17 cellular contexts compared by ENCODE assay signal in the genomic region with DNA sequence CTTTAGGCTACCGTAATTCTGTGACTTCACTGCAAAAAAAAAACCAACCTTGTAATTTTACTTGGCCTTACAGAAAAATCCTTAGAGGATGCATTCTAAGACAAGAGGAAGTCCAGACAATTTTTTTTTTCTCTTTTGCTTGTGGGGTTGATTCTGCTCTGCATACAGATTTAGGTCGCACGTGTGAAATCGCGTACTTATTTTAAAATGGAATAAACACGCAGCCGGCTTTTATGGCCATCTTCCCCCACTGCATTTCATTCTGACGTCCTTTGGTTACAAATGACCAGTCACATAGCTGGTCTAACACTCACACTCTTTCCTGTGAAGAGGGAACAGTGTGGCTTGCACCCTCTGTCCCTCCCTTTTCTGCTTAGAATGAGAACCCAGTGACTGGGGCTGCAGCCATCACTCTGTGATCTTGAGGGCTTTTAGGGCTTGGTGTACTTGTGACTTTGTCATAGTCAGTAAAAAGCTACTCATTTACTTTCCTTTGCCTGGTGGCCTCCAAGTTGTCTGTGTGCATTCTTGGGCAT.
A peak's percentile ranks its signal among the peaks of the same experiment; 100 is the strongest.
DNase-seq lines count a peak whose midpoint lies in the region; ATAC-seq and TF ChIP-seq lines count a peak whose summit lies in the region.
"Had no signal": no experiment of that assay in that cellular context is flagged by ENCODE, and none has a peak within 500 bp of the region (broad histone marks: within the 10 kb centered on the region; RNA-seq: fewer than 3 reads in every experiment).

No MANE protein-coding gene starts in this region.

- H3K4me1 ChIP-seq in CD8-positive, alpha-beta T cell (ENCODE audit: insufficient read depth, low read length) = peaks cover 49% of the 10 kb centered on the region
- H3K4me1 ChIP-seq: adrenal gland, BE2C, breast epithelium had no signal

- intact Hi-C loops in activated CD4-positive, alpha-beta T cell treated with anti-CD3 and anti-CD28 coated beads for 36 hours (cut with DNase I, micrococcal nuclease) = loop anchor here (2.0 to 5.0 kb wide), 2 partner anchors 40 to 348 kb away; no protein-coding TSS in a partner anchor
- intact Hi-C loops in CD8-positive, alpha-beta T cell (cut with DNase I, micrococcal nuclease) = no loop called here
- intact Hi-C loops in activated CD8-positive, alpha-beta T cell treated with anti-CD3 and anti-CD28 coated beads for 36 hours (cut with micrococcal nuclease) = no loop called here
- intact Hi-C loops in natural killer cell (cut with micrococcal nuclease) = loop anchor here (1.0 to 5.0 kb wide), 4 partner anchors 12 to 125 kb away; no protein-coding TSS in a partner anchor

- peaks cover 14% of the 10 kb centered on the region for H3K36me3 Mint-ChIP-seq in activated CD4-positive, alpha-beta T cell treated with anti-CD3 and anti-CD28 coated beads for 36 hours (ENCODE audit: low read depth)
- peaks cover 4% of the 10 kb centered on the region for H3K36me3 Mint-ChIP-seq in CD8-positive, alpha-beta T cell
- H3K36me3 Mint-ChIP-seq in activated CD8-positive, alpha-beta T cell treated with anti-CD3 and anti-CD28 coated beads for 36 hours (ENCODE audit: low read depth) = peaks cover 33% of the 10 kb centered on the region
- peaks cover 6% of the 10 kb centered on the region for H3K36me3 Mint-ChIP-seq in natural killer cell
- no peaks in the 10 kb centered on the region for H3K36me3 Mint-ChIP-seq in stimulated activated memory B cell treated with anti-CD40 and anti-IgM and Interleukin-4, amounts not matched to agents 10 μg/mL and 1 μg/mL and 100 μg/mL, for 72 hours

- H3K27ac Mint-ChIP-seq in activated CD4-positive, alpha-beta T cell treated with anti-CD3 and anti-CD28 coated beads for 36 hours = peak overlapping the region; percentile 86
- H3K27ac Mint-ChIP-seq in CD8-positive, alpha-beta T cell = peak overlapping the region; percentile 80
- H3K27ac Mint-ChIP-seq in activated CD8-positive, alpha-beta T cell treated with anti-CD3 and anti-CD28 coated beads for 36 hours = peak overlapping the region; percentile 94
- peak overlapping the region; percentile 94 to 95 for H3K27ac Mint-ChIP-seq in natural killer cell
- H3K27ac Mint-ChIP-seq in stimulated activated memory B cell treated with anti-CD40 and anti-IgM and Interleukin-4, amounts not matched to agents 10 μg/mL and 1 μg/mL and 100 μg/mL, for 72 hours = no peak overlapping the region

- H3K4me1 Mint-ChIP-seq in activated CD4-positive, alpha-beta T cell treated with anti-CD3 and anti-CD28 coated beads for 36 hours = peaks cover 85% of the 10 kb centered on the region
- H3K4me1 Mint-ChIP-seq in CD8-positive, alpha-beta T cell (ENCODE audit: low read depth) = peaks cover 77% of the 10 kb centered on the region
- H3K4me1 Mint-ChIP-seq in activated CD8-positive, alpha-beta T cell treated with anti-CD3 and anti-CD28 coated beads for 36 hours (ENCODE audit: low read depth) = peaks cover 81% of the 10 kb centered on the region
- peaks cover 86 to 92% of the 10 kb centered on the region in 2 donors for H3K4me1 Mint-ChIP-seq in natural killer cell
- peaks cover 18% of the 10 kb centered on the region for H3K4me1 Mint-ChIP-seq in stimulated activated memory B cell treated with anti-CD40 and anti-IgM and Interleukin-4, amounts not matched to agents 10 μg/mL and 1 μg/mL and 100 μg/mL, for 72 hours

- CTCF ChIA-PET in activated CD4-positive, alpha-beta T cell treated with anti-CD3 and anti-CD28 coated beads for 36 hours (lab: Charles Lee) = interaction anchor here (1.1 to 1.3 kb wide), 2 partner anchors 8 to 11 kb away, joined by 4 to 5 read pairs; no protein-coding TSS in a partner anchor
- CTCF ChIA-PET in CD8-positive, alpha-beta T cell (lab: Charles Lee) = interaction anchor here (0.9 to 2.3 kb wide), 7 partner anchors 9 to 47 kb away, joined by 3 to 7 read pairs (median 4); no protein-coding TSS in a partner anchor
- CTCF ChIA-PET in activated CD8-positive, alpha-beta T cell treated with anti-CD3 and anti-CD28 coated beads for 36 hours (lab: Charles Lee) = interaction anchor here (1.7 to 4.1 kb wide), 4 partner anchors 8 to 123 kb away, joined by 3 to 28 read pairs (median 8); no protein-coding TSS in a partner anchor

- H3K36me3 ChIP-seq in CD8-positive, alpha-beta T cell (ENCODE audit: insufficient read depth, low read length) = no peaks in the 10 kb centered on the region
- H3K36me3 ChIP-seq: adrenal gland, BE2C, breast epithelium, neutrophil had no signal

- no peaks in the 10 kb centered on the region for H3K9me3 ChIP-seq in CD8-positive, alpha-beta T cell (ENCODE audit: low read length)
- H3K9me3 ChIP-seq: adrenal gland, BE2C, neutrophil had no signal

- TF ChIP-seq CTCF in CD8-positive, alpha-beta T cell (IDR thresholded peaks at IDR 0.05) = no peak
- TF ChIP-seq CTCF in activated CD8-positive, alpha-beta T cell treated with anti-CD3 and anti-CD28 coated beads for 36 hours (IDR thresholded peaks at IDR 0.05) = no peak
- no peak for TF ChIP-seq CTCF in natural killer cell (IDR thresholded peaks at IDR 0.05)

- no peak for DNase-seq in activated CD4-positive, alpha-beta T cell treated with anti-CD3 and anti-CD28 coated beads for 36 hours
- no peak for DNase-seq in activated CD4-positive, alpha-beta T cell treated with anti-CD3 and anti-CD28 coated beads, Interleukin-2, amount 50 U/mL, for 1 hour
- DNase-seq in CD8-positive, alpha-beta T cell = no peak
- no peak for DNase-seq in activated CD8-positive, alpha-beta T cell treated with anti-CD3 and anti-CD28 coated beads for 36 hours
- DNase-seq in natural killer cell (peak; percentile 40), dedifferentiated amniotic fluid mesenchymal stem cell (ENCODE audit: extremely low spot score) (no peak), COR-L47 (lab: John Stamatoyannopoulos, UW) (no peak)
- DNase-seq: adrenal gland; BE2C; cortex of kidney; head of caudate nucleus; NCI-H510A; stimulated activated CD4-positive, alpha-beta T cell treated with anti-CD3 and anti-CD28 coated beads, Interleukin-4, amount 100 ng/mL, for 24 hours had no signal

- H3K4me3 ChIP-seq in CD8-positive, alpha-beta T cell (ENCODE audit: low read depth, low read length) = no peak overlapping the region
- H3K4me3 ChIP-seq: adrenal gland, breast epithelium, SK-N-MC had no signal

- peak overlapping the region; percentile 3 for H3K4me3 Mint-ChIP-seq in activated CD4-positive, alpha-beta T cell treated with anti-CD3 and anti-CD28 coated beads for 36 hours
- no peak overlapping the region for H3K4me3 Mint-ChIP-seq in CD8-positive, alpha-beta T cell
- H3K4me3 Mint-ChIP-seq in activated CD8-positive, alpha-beta T cell treated with anti-CD3 and anti-CD28 coated beads for 36 hours = no peak overlapping the region
- peak overlapping the region; percentile 77 for H3K4me3 Mint-ChIP-seq in natural killer cell
- H3K4me3 Mint-ChIP-seq in stimulated activated memory B cell treated with anti-CD40 and anti-IgM and Interleukin-4, amounts not matched to agents 10 μg/mL and 1 μg/mL and 100 μg/mL, for 72 hours = no peak overlapping the region

- no peak overlapping the region for H3K27ac ChIP-seq in CD8-positive, alpha-beta T cell (ENCODE audit: low read depth, low read length)
- H3K27ac ChIP-seq: adrenal gland, breast epithelium, neutrophil, SK-N-MC had no signal

- no peaks in the 10 kb centered on the region for H3K27me3 ChIP-seq in CD8-positive, alpha-beta T cell (ENCODE audit: insufficient read depth, low read length)
- H3K27me3 ChIP-seq: adrenal gland, BE2C, breast epithelium had no signal

- ATAC-seq in activated CD4-positive, alpha-beta T cell treated with anti-CD3 and anti-CD28 coated beads for 36 hours = no peak
- ATAC-seq in CD8-positive, alpha-beta T cell = no peak
- ATAC-seq in activated CD8-positive, alpha-beta T cell treated with anti-CD3 and anti-CD28 coated beads for 36 hours = no peak
- peak; percentile 51 to 77 (median 76) for ATAC-seq in natural killer cell
- no peak for ATAC-seq in stimulated activated memory B cell treated with anti-CD40 and anti-IgM and Interleukin-4, amounts not matched to agents 10 μg/mL and 1 μg/mL and 100 μg/mL, for 72 hours

- H3K9me3 Mint-ChIP-seq in activated CD4-positive, alpha-beta T cell treated with anti-CD3 and anti-CD28 coated beads for 36 hours (ENCODE audit: low read depth) = no peaks in the 10 kb centered on the region
- peaks cover 2% of the 10 kb centered on the region for H3K9me3 Mint-ChIP-seq in CD8-positive, alpha-beta T cell
- H3K9me3 Mint-ChIP-seq in activated CD8-positive, alpha-beta T cell treated with anti-CD3 and anti-CD28 coated beads for 36 hours = peaks cover 11% of the 10 kb centered on the region
- H3K9me3 Mint-ChIP-seq in natural killer cell = no peaks in the 10 kb centered on the region
- no peaks in the 10 kb centered on the region for H3K9me3 Mint-ChIP-seq in stimulated activated memory B cell treated with anti-CD40 and anti-IgM and Interleukin-4, amounts not matched to agents 10 μg/mL and 1 μg/mL and 100 μg/mL, for 72 hours

- POLR2A ChIA-PET in activated CD4-positive, alpha-beta T cell treated with anti-CD3 and anti-CD28 coated beads for 36 hours (lab: Charles Lee) = interaction anchor here (0.8 to 1.1 kb wide), 2 partner anchors 15 to 44 kb away, joined by 3 to 5 read pairs; no protein-coding TSS in a partner anchor
- POLR2A ChIA-PET in CD8-positive, alpha-beta T cell (lab: Charles Lee) = interaction anchor here (0.5 to 1.4 kb wide), 4 partner anchors 8 to 17 kb away, joined by 3 to 6 read pairs (median 3); no protein-coding TSS in a partner anchor
- POLR2A ChIA-PET in activated CD8-positive, alpha-beta T cell treated with anti-CD3 and anti-CD28 coated beads for 36 hours (lab: Charles Lee) = interaction anchor here (1.1 to 3.4 kb wide), 11 partner anchors 8 to 84 kb away, joined by 3 to 12 read pairs (median 5); no protein-coding TSS in a partner anchor

- H3K27me3 Mint-ChIP-seq in activated CD4-positive, alpha-beta T cell treated with anti-CD3 and anti-CD28 coated beads for 36 hours = no peaks in the 10 kb centered on the region
- no peaks in the 10 kb centered on the region for H3K27me3 Mint-ChIP-seq in CD8-positive, alpha-beta T cell (ENCODE audit: low read depth)
- no peaks in the 10 kb centered on the region for H3K27me3 Mint-ChIP-seq in activated CD8-positive, alpha-beta T cell treated with anti-CD3 and anti-CD28 coated beads for 36 hours
- no peaks in the 10 kb centered on the region for H3K27me3 Mint-ChIP-seq in natural killer cell (ENCODE audit: low read depth in 2 of 2)
- H3K27me3 Mint-ChIP-seq in stimulated activated memory B cell treated with anti-CD40 and anti-IgM and Interleukin-4, amounts not matched to agents 10 μg/mL and 1 μg/mL and 100 μg/mL, for 72 hours = peaks cover 24% of the 10 kb centered on the region

Comparison
In these comparisons a context has a peak if more than half of its experiments do, and no peak if none do; other contexts are left out.
1. ATAC-seq: peak in natural killer cell (3 of 3); none in activated CD4-positive, alpha-beta T cell treated with anti-CD3 and anti-CD28 coated beads for 36 hours (single experiment), CD8-positive, alpha-beta T cell (single experiment), activated CD8-positive, alpha-beta T cell treated with anti-CD3 and anti-CD28 coated beads for 36 hours (single experiment) and stimulated activated memory B cell treated with anti-CD40 and anti-IgM and Interleukin-4, amounts not matched to agents 10 μg/mL and 1 μg/mL and 100 μg/mL, for 72 hours (single experiment).
2. H3K4me3 Mint-ChIP-seq: peak in activated CD4-positive, alpha-beta T cell treated with anti-CD3 and anti-CD28 coated beads for 36 hours (single experiment) and natural killer cell (single experiment); none in CD8-positive, alpha-beta T cell (single experiment), activated CD8-positive, alpha-beta T cell treated with anti-CD3 and anti-CD28 coated beads for 36 hours (single experiment) and stimulated activated memory B cell treated with anti-CD40 and anti-IgM and Interleukin-4, amounts not matched to agents 10 μg/mL and 1 μg/mL and 100 μg/mL, for 72 hours (single experiment).
3. intact Hi-C loops: an anchor here in activated CD4-positive, alpha-beta T cell treated with anti-CD3 and anti-CD28 coated beads for 36 hours (2.0 to 5.0 kb wide) and natural killer cell (1.0 to 5.0 kb wide); none called in CD8-positive, alpha-beta T cell and activated CD8-positive, alpha-beta T cell treated with anti-CD3 and anti-CD28 coated beads for 36 hours.